8 cellular contexts compared by ENCODE assay signal in genomic region chr1:206002833-206003532, GRCh38.
DNase-seq lines count a peak whose midpoint lies in the region; ATAC-seq and TF ChIP-seq lines count a peak whose summit lies in the region.

A gene with protein sequence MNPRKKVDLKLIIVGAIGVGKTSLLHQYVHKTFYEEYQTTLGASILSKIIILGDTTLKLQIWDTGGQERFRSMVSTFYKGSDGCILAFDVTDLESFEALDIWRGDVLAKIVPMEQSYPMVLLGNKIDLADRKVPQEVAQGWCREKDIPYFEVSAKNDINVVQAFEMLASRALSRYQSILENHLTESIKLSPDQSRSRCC (minus strand): TSS chr1:206003395. CDS start chr1:205994135, 9,260 bp downstream.

- H3K27ac ChIP-seq in HL-60 (replicated peaks) = peak within 1 kb of the TSS; percentile 77

- in situ Hi-C loops in astrocyte of the spinal cord (cut with HindIII; ENCODE audit: low sequenced_read_pairs) = no loop called here

- H3K9me3 Mint-ChIP-seq in stimulated activated naive B cell treated with anti-CD40 and anti-IgM and Interleukin-4, amounts not matched to agents 10 μg/mL and 1 μg/mL and 100 μg/mL, for 72 hours = no peaks in the 10 kb centered on the region

- H3K27me3 Mint-ChIP-seq in stimulated activated naive B cell treated with anti-CD40 and anti-IgM and Interleukin-4, amounts not matched to agents 10 μg/mL and 1 μg/mL and 100 μg/mL, for 72 hours = no peaks in the 10 kb centered on the region

- no peaks in the 10 kb centered on the region for H3K27me3 ChIP-seq in HL-60 (ENCODE audit: insufficient read depth, poor library complexity, severe bottlenecking)

- H3K4me3 ChIP-seq in HL-60 (replicated peaks; ENCODE audit: insufficient read depth, low read length) = peak within 1 kb of the TSS; percentile 47
- H3K4me3 ChIP-seq in astrocyte of the spinal cord (ENCODE audit: low read depth, low read length) = peak within 1 kb of the TSS; percentile 14

- TF ChIP-seq CTCF in HL-60 (IDR thresholded peaks at IDR 0.05; ENCODE audit: insufficient read depth, low read length) (no peak), astrocyte of the spinal cord (IDR thresholded peaks at IDR 0.05; ENCODE audit: low read depth, low read length) (no peak)

- ATAC-seq in stimulated activated naive B cell treated with anti-CD40 and anti-IgM and Interleukin-4, amounts not matched to agents 10 μg/mL and 1 μg/mL and 100 μg/mL, for 72 hours (replicated peaks) = no peak
- ATAC-seq in GM21515 (IDR thresholded peaks at IDR 0.05; ENCODE audit: unreplicated experiment) = no peak

- H3K4me3 Mint-ChIP-seq in stimulated activated naive B cell treated with anti-CD40 and anti-IgM and Interleukin-4, amounts not matched to agents 10 μg/mL and 1 μg/mL and 100 μg/mL, for 72 hours = no peak within 1 kb of the TSS

- peaks cover 17% of the 10 kb centered on the region in 2 donors for H3K4me1 Mint-ChIP-seq in stimulated activated naive B cell treated with anti-CD40 and anti-IgM and Interleukin-4, amounts not matched to agents 10 μg/mL and 1 μg/mL and 100 μg/mL, for 72 hours

- DNase-seq in HL-60 (ENCODE audit: low read depth in 1 of 2, low spot score in 1 of 2) (peak in 1 of 2 experiments; percentile 51), astrocyte of the spinal cord (ENCODE audit: low read depth, low spot score) (peak; percentile 59), iris pigment epithelial cell (ENCODE audit: low read depth) (peak; percentile 75), OCI-M2 (lab: John Stamatoyannopoulos, UW; ENCODE audit: unreplicated experiment) (no peak), NCI-H2081 (lab: John Stamatoyannopoulos, UW) (no peak), NCI-H2227 treated with DMSO at 0.1 percent for 48 hours (lab: John Stamatoyannopoulos, UW) (no peak)
- no peak for DNase-seq in stimulated activated naive B cell treated with anti-CD40 and anti-IgM and Interleukin-4, amounts not matched to agents 10 μg/mL and 1 μg/mL and 100 μg/mL, for 72 hours

- H3K36me3 Mint-ChIP-seq in stimulated activated naive B cell treated with anti-CD40 and anti-IgM and Interleukin-4, amounts not matched to agents 10 μg/mL and 1 μg/mL and 100 μg/mL, for 72 hours = no peaks in the 10 kb centered on the region

- peak within 1 kb of the TSS; percentile 1 for H3K27ac Mint-ChIP-seq in stimulated activated naive B cell treated with anti-CD40 and anti-IgM and Interleukin-4, amounts not matched to agents 10 μg/mL and 1 μg/mL and 100 μg/mL, for 72 hours

Comparison
In these comparisons a context has a peak if more than half of its experiments do, and no peak if none do; other contexts are left out.
1. DNase-seq: peak in astrocyte of the spinal cord (single experiment) and iris pigment epithelial cell (single experiment); none in stimulated activated naive B cell treated with anti-CD40 and anti-IgM and Interleukin-4, amounts not matched to agents 10 μg/mL and 1 μg/mL and 100 μg/mL, for 72 hours (single experiment), OCI-M2 (single experiment), NCI-H2081 (0 of 2) and NCI-H2227 treated with DMSO at 0.1 percent for 48 hours (single experiment).